15 cellular contexts compared by ENCODE assay signal in the genomic region with DNA sequence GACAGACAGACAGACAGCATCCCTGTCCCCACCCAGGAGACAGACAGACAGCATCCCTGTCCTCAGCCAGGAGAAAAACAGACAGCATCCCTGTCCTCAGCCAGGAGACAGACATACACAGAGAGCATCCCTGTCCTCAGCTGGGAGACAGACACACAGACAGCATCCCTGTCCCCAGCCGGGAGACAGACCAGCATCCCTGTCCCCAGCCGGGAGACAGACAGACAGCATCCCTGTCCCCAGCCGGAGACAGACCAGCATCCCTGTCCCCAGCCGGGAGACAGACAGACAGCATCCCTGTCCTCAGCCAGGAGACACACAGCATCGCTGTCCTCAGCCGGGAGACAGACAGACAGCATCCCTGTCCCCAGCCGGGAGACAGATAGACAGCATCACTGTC. TPM values are rescaled to one million over a fixed set of nuclear protein-coding genes. Genes with fewer than 3 reads are reported as not detected.
DNase-seq lines count a peak whose midpoint lies in the region; ATAC-seq and TF ChIP-seq lines count a peak whose summit lies in the region.
"Not testable (repeated sequence)": the region's sequence is repeated elsewhere in the genome, so short reads cannot be mapped to it uniquely, and the experiment has no call there.
"Had no signal": no experiment of that assay in that cellular context is flagged by ENCODE, and none has a peak within 500 bp of the region (broad histone marks: within the 10 kb centered on the region; RNA-seq: fewer than 3 reads in every experiment).

No MANE protein-coding gene starts in this region.

- not testable (repeated sequence) for H4K91ac ChIP-seq in neuronal stem cell (ENCODE audit: low read depth, low read length, poor library complexity)

- DNase-seq in CD14-positive monocyte (ENCODE audit: low spot score) (peak; percentile 8), chondrocyte (ENCODE audit: low spot score) (peak; percentile 41), Right ventricle myocardium superior (peak; percentile 18), left cardiac atrium (peak; percentile 7), right lobe of liver (peak in 2 of 3 donors; percentile 6 to 23)
- not testable (repeated sequence) for DNase-seq in T-helper 17 cell; neuronal stem cell (ENCODE audit: low spot score)

- H3K27me3 Mint-ChIP-seq in CD14-positive monocyte (ENCODE audit: low read depth in 3 of 3) = not testable (repeated sequence)
- H3K27me3 Mint-ChIP-seq in T-helper 17 cell (peaks cover 33% of the 10 kb centered on the region), chondrocyte (ENCODE audit: low read depth) (peaks cover 37% of the 10 kb centered on the region)

- peaks cover 39% of the 10 kb centered on the region for H3K4me1 Mint-ChIP-seq in CD14-positive monocyte
- H3K4me1 Mint-ChIP-seq in T-helper 17 cell; chondrocyte (ENCODE audit: low read depth): not testable (repeated sequence)

- H3K4me3 ChIP-seq in right lobe of liver; neuronal stem cell (ENCODE audit: low read length in 2 of 2): not testable (repeated sequence)

- H3K36me3 Mint-ChIP-seq in CD14-positive monocyte = peaks cover 12 to 36% of the 10 kb centered on the region in 2 donors
- not testable (repeated sequence) for H3K36me3 Mint-ChIP-seq in T-helper 17 cell (ENCODE audit: low read depth); chondrocyte (ENCODE audit: low read depth)

- not testable (repeated sequence) for H2BK12ac ChIP-seq in neuronal stem cell (ENCODE audit: low read length)

- not testable (repeated sequence) for H3K9me3 ChIP-seq in T-helper 17 cell (ENCODE audit: control insufficient read depth, low read length, poor library complexity, severe bottlenecking); right lobe of liver; neuronal stem cell (replicated peaks in 1 of 2; ENCODE audit: control insufficient read depth in 2 of 2, insufficient read depth in 1 of 2, low read depth in 1 of 2, low read length in 2 of 2)

- H4K8ac ChIP-seq in neuronal stem cell (ENCODE audit: low read depth, low read length) = not testable (repeated sequence)

- not testable (repeated sequence) for H3K27me3 ChIP-seq in right lobe of liver
- H3K27me3 ChIP-seq in neuronal stem cell (ENCODE audit: control insufficient read depth in 3 of 3, insufficient read depth in 3 of 3, low read depth in 1 of 3, low read length in 3 of 3) = peaks cover 0 to 30% (median 2%) of the 10 kb centered on the region in 3 experiments

- not testable (repeated sequence) for H2BK15ac ChIP-seq in neuronal stem cell (ENCODE audit: low read length)

- not testable (repeated sequence) for TF ChIP-seq POLR2A in right lobe of liver (IDR thresholded peaks at IDR 0.05)

- H2AK5ac ChIP-seq in neuronal stem cell (ENCODE audit: low read depth, low read length) = peak overlapping the region; percentile 75

- not testable (repeated sequence) for TF ChIP-seq CTCF in CD14-positive monocyte (IDR thresholded peaks at IDR 0.05); chondrocyte (IDR thresholded peaks at IDR 0.05); right lobe of liver (IDR thresholded peaks at IDR 0.05)

- not testable (repeated sequence) for H2BK120ac ChIP-seq in neuronal stem cell (ENCODE audit: low read depth, low read length)

- H2BK5ac ChIP-seq in neuronal stem cell (ENCODE audit: low read length) = not testable (repeated sequence)

- not testable (repeated sequence) for H3K79me1 ChIP-seq in neuronal stem cell (ENCODE audit: low read depth, low read length)

- peak overlapping the region; percentile 52 for H3K23ac ChIP-seq in neuronal stem cell (ENCODE audit: low read depth, low read length, poor library complexity)

- not testable (repeated sequence) for H3K36me3 ChIP-seq in right lobe of liver; neuronal stem cell (replicated peaks in 1 of 2; ENCODE audit: control insufficient read depth in 2 of 2, insufficient read depth in 2 of 2, low read length in 2 of 2)

- not testable (repeated sequence) for H2AFZ ChIP-seq in neuronal stem cell (ENCODE audit: low read length)

- not testable (repeated sequence) for H3K9me3 Mint-ChIP-seq in CD14-positive monocyte; chondrocyte (ENCODE audit: low read depth)

- not testable (repeated sequence) for H3K4me2 ChIP-seq in neuronal stem cell (ENCODE audit: insufficient read depth, low read length, poor library complexity, severe bottlenecking)

- not testable (repeated sequence) for H3K4ac ChIP-seq in neuronal stem cell (ENCODE audit: low read length)

- intact Hi-C loops in CD14-positive monocyte (cut with micrococcal nuclease) = loop anchor here in 1 of 2 donors (5.0 kb wide), 1 partner anchor 448 kb away; a partner anchor contains a TSS
- intact Hi-C loops in Right ventricle myocardium superior (cut with DNase I); left cardiac atrium (cut with DNase I); right lobe of liver (cut with DNase I): not testable (repeated sequence)

- no CpG with 5 or more reads among the region's 7 CpGs for WGBS in right lobe of liver (ENCODE audit: insufficient coverage, low coverage, low lambda C conversion rate, missing lambda C conversion rate)
- WGBS in neuronal stem cell (ENCODE audit: extremely low coverage in 2 of 2, insufficient read length in 2 of 2, insufficient replicate concordance in 1 of 2), 2 donors = no CpG with 5 or more reads among the region's 7 CpGs

- H3K9ac ChIP-seq in neuronal stem cell (ENCODE audit: low read depth, low read length, poor library complexity) = not testable (repeated sequence)

- H3K27ac ChIP-seq in right lobe of liver; neuronal stem cell (replicated peaks; ENCODE audit: low read length): not testable (repeated sequence)

- peaks cover 0 to 33% (median 16%) of the 10 kb centered on the region in 4 donors for H3K4me1 ChIP-seq in right lobe of liver
- H3K4me1 ChIP-seq in neuronal stem cell (ENCODE audit: control insufficient read depth in 2 of 2, insufficient read depth in 1 of 2, low read depth in 1 of 2, low read length in 2 of 2) = not testable (repeated sequence)

- H3K18ac ChIP-seq in neuronal stem cell (ENCODE audit: low read length) = not testable (repeated sequence)

- H3K27ac Mint-ChIP-seq in CD14-positive monocyte = peak overlapping the region in 1 of 7 donors; percentile 47
- H3K27ac Mint-ChIP-seq in T-helper 17 cell = peak overlapping the region; percentile 59
- H3K27ac Mint-ChIP-seq in chondrocyte (ENCODE audit: unreplicated experiment) = not testable (repeated sequence)

- not testable (repeated sequence) for ATAC-seq in T-helper 17 cell; Right ventricle myocardium superior (ENCODE audit: poor library complexity); left cardiac atrium; right lobe of liver

- peak overlapping the region; percentile 38 for H3K14ac ChIP-seq in neuronal stem cell (ENCODE audit: low read length)

- not testable (repeated sequence) for H3K4me3 Mint-ChIP-seq in CD14-positive monocyte; T-helper 17 cell; chondrocyte (ENCODE audit: unreplicated experiment)

RNA-seq across cellular contexts. Expression of a gene that starts 10.8 kb away (rescaled TPM):
- 10 to 100 TPM; 39.2 to 41.8 TPM for polyA plus RNA-seq in CD14-positive monocyte
- total RNA-seq in T-helper 17 cell (under 1 TPM; 0.15 to 0.18 TPM), chondrocyte (not detected in 3 replicates), Right ventricle myocardium superior (0.11 TPM), left cardiac atrium (under 1 TPM; 0.60 to 0.74 TPM), right lobe of liver (10 to 100 TPM; 23.5 to 48.9 (median 28.2) TPM)
- polyA plus RNA-seq in neuronal stem cell (2013, experiment 1 of 2) = 1.4 TPM
- 1.6 TPM for polyA plus RNA-seq in neuronal stem cell (2013, experiment 2 of 2)
- total RNA-seq: CD4-positive, CD25-positive, alpha-beta regulatory T cell; CD8-positive, alpha-beta T cell; GM23248 had no signal
- polyA plus RNA-seq: BJ; CD4-positive, CD25-positive, alpha-beta regulatory T cell had no signal

RNA-seq across cellular contexts. Expression of a gene that starts 17.1 kb away (rescaled TPM):
- polyA plus RNA-seq in CD14-positive monocyte = not detected
- not detected for total RNA-seq in T-helper 17 cell
- total RNA-seq in chondrocyte = 0.15 TPM in 1 of 3 replicates, not detected in the others
- not detected for total RNA-seq in Right ventricle myocardium superior
- total RNA-seq in left cardiac atrium = not detected
- 100 to 1,000 TPM in 1 of 6 experiments, 10 to 100 TPM in 5; 15.1 to 101 (median 55.8) TPM for total RNA-seq in right lobe of liver
- polyA plus RNA-seq in neuronal stem cell (2013, experiment 1 of 2) = not detected
- polyA plus RNA-seq in neuronal stem cell (2013, experiment 2 of 2) = 0.03 TPM
- total RNA-seq: Caco-2; CD4-positive, CD25-positive, alpha-beta regulatory T cell; CD8-positive, alpha-beta T cell; GM23248; H1; H7 had no signal
- polyA plus RNA-seq: A549; BJ; CD4-positive, CD25-positive, alpha-beta regulatory T cell; GM23248 had no signal

RNA-seq across cellular contexts. Expression of a gene that starts 24.0 kb away (rescaled TPM):
- not detected for polyA plus RNA-seq in CD14-positive monocyte
- total RNA-seq in T-helper 17 cell (not detected), chondrocyte (not detected in 3 replicates), Right ventricle myocardium superior (not detected), left cardiac atrium (not detected), right lobe of liver (not detected)
- polyA plus RNA-seq in neuronal stem cell (2013, experiment 1 of 2) = 0.03 TPM
- not detected for polyA plus RNA-seq in neuronal stem cell (2013, experiment 2 of 2)
- total RNA-seq: Caco-2; CD4-positive, CD25-positive, alpha-beta regulatory T cell; CD8-positive, alpha-beta T cell; GM23248; H1; H7 had no signal
- polyA plus RNA-seq: A549; BJ; CD4-positive, CD25-positive, alpha-beta regulatory T cell; GM23248; H1 had no signal

RNA-seq across cellular contexts. Expression of a gene that starts 59.0 kb away (rescaled TPM):
- polyA plus RNA-seq in CD14-positive monocyte = 1 to 10 TPM; 6.3 to 9.7 TPM
- total RNA-seq in T-helper 17 cell (10 to 100 TPM; 57.2 to 59.0 TPM), chondrocyte (26.3 to 29.7 TPM (median 26.6 TPM) in 3 replicates), Right ventricle myocardium superior (16.1 TPM), left cardiac atrium (10 to 100 TPM; 15.7 to 20.7 TPM), right lobe of liver (10 to 100 TPM; 16.4 to 30.2 (median 24.0) TPM)
- 9.3 TPM for polyA plus RNA-seq in neuronal stem cell (2013, experiment 1 of 2)
- polyA plus RNA-seq in neuronal stem cell (2013, experiment 2 of 2) = 9.8 TPM

Comparison
In these comparisons a context has a peak if more than half of its experiments do, and no peak if none do; other contexts are left out.
1. RNA of a gene that starts 10.8 kb away (total RNA-seq): 23.5 to 48.9 TPM in right lobe of liver; 0.60 to 0.74 TPM in left cardiac atrium, 0.15 to 0.18 TPM in T-helper 17 cell, 0.11 TPM in Right ventricle myocardium superior (single experiment) and not detected in chondrocyte; every median in the first group is over 10 times any median in the second.
2. RNA of a gene that starts 17.1 kb away (total RNA-seq): 15.1 to 101 TPM in right lobe of liver; not detected in T-helper 17 cell, 0.15 TPM in chondrocyte, not detected in Right ventricle myocardium superior (single experiment) and not detected in left cardiac atrium; every median in the first group is over 10 times any median in the second.